In genomic region chr6:12260458-12261041, GRCh38 we compare ENCODE assay signal across 29 cellular contexts. TPM values are rescaled to one million over a fixed set of nuclear protein-coding genes. Genes with fewer than 3 reads are reported as not detected.
"Had no signal": no experiment of that assay in that cellular context is flagged by ENCODE, and none has a peak within 500 bp of the region (broad histone marks: within the 10 kb centered on the region; RNA-seq: fewer than 3 reads in every experiment).

No MANE protein-coding gene starts in this region.

- H3K4me1 ChIP-seq: ascending aorta, body of pancreas had no signal

- H3K36me3 ChIP-seq: ascending aorta had no signal

- H3K4me3 ChIP-seq: ascending aorta, body of pancreas had no signal

- FAIRE-seq: bronchial epithelial cell had no signal

- H3K27me3 ChIP-seq: ascending aorta, body of pancreas had no signal

- ATAC-seq: activated CD8-positive, alpha-beta memory T cell treated with anti-CD3 and anti-CD28 coated beads, Interleukin-2, amount 10 ng/mL, durations not matched to agents 7 days and 5 days; activated naive CD4-positive, alpha-beta T cell treated with anti-CD3 and anti-CD28 coated beads, Interleukin-2, amount 50 U/mL, for 72 hours; activated naive CD8-positive, alpha-beta T cell treated with anti-CD3 and anti-CD28 coated beads, Interleukin-2, amount 50 U/mL, for 24 hours; body of pancreas; PC-3; T-cell had no signal

- DNase-seq: activated B cell treated with CpG ODN at 0.5 μM for 24 hours; activated CD4-positive, alpha-beta T cell treated with anti-CD3 and anti-CD28 coated beads for 1 hour; activated CD4-positive, alpha-beta T cell treated with anti-CD3 and anti-CD28 coated beads, Interleukin-2, amount 10 ng/mL, durations not matched to agents 24 days and 14 days; activated CD4-positive, alpha-beta T cell treated with anti-CD3 and anti-CD28 coated beads, Interleukin-2, amount 50 U/mL, for 48 hours; activated CD8-positive, alpha-beta memory T cell treated with anti-CD3 and anti-CD28 coated beads, Interleukin-2, amount 10 ng/mL, durations not matched to agents 7 days and 5 days; activated effector memory CD4-positive, alpha-beta T cell treated with anti-CD3 and anti-CD28 coated beads, Interleukin-2, amount 50 U/mL, for 16 hours; activated naive CD4-positive, alpha-beta T cell treated with Interleukin-2 at 50 U/mL for 16 hours; activated naive CD8-positive, alpha-beta T cell treated with anti-CD3 and anti-CD28 coated beads, Interleukin-2, amount 50 U/mL, for 24 hours; activated T-cell treated with anti-CD3 and anti-CD28 coated beads, Interleukin-2, amount 50 U/mL, for 24 hours; amniotic stem cell; body of pancreas; central memory CD4-positive, alpha-beta T cell; KG1; MV-4-11; NCI-H1092 treated with DMSO at 0.1 percent for 48 hours; NCI-H1436; NCI-H1694 treated with DMSO at 0.1 percent for 48 hours; NCI-H2029 treated with DMSO at 0.1 percent for 48 hours; NCI-H510A treated with DMSO at 0.1 percent for 48 hours; NCI-H69; NK-92 treated with Interleukin-12 subunit alpha and Interleukin-12 subunit beta, amount 100 ng/mL, for 24 hours; PC-3; SIG-M5; T-cell; T-helper 2 cell; T1000 had no signal

- H3K9me3 ChIP-seq: ascending aorta, body of pancreas had no signal

- H3K27ac ChIP-seq: ascending aorta, body of pancreas had no signal

RNA-seq across cellular contexts. Expression of gene EDN1, which starts 29.6 kb away (rescaled TPM):
- total RNA-seq: activated CD8-positive, alpha-beta memory T cell treated with anti-CD3 and anti-CD28 coated beads, Interleukin-2, amount 10 ng/mL, durations not matched to agents 7 days and 5 days had no signal
